ENCODE assay signal across 7 cellular contexts in genomic region chr22:36913431-36914382, GRCh38. TPM values are rescaled to one million over a fixed set of nuclear protein-coding genes. Genes with fewer than 3 reads are reported as not detected.
DNase-seq lines count a peak whose midpoint lies in the region; ATAC-seq lines count a peak whose summit lies in the region.

Gene CSF2RB (plus strand): TSS chr22:36913628. CDS start chr22:36922208, 8,580 bp downstream.

- peaks cover 45% of the 10 kb centered on the region for H3K36me3 Mint-ChIP-seq in stimulated activated memory B cell treated with anti-CD40 and anti-IgM and Interleukin-4, amounts not matched to agents 10 μg/mL and 1 μg/mL and 100 μg/mL, for 72 hours

- no peak within 1 kb of the TSS for H3K4me3 ChIP-seq in GM23248

- H2AFZ ChIP-seq in GM23248 = peak within 1 kb of the TSS; percentile 58

- H4K20me1 ChIP-seq in GM23248 (ENCODE audit: insufficient read depth) = no peaks in the 10 kb centered on the region

- H3K9me3 Mint-ChIP-seq in stimulated activated memory B cell treated with anti-CD40 and anti-IgM and Interleukin-4, amounts not matched to agents 10 μg/mL and 1 μg/mL and 100 μg/mL, for 72 hours = no peaks in the 10 kb centered on the region

- DNase-seq in GM23248 = no peak
- DNase-seq in SIG-M5 treated with dmso at 0.1 percent for 504 hours (lab: John Stamatoyannopoulos, UW; ENCODE audit: unreplicated experiment) = peak; percentile 88
- DNase-seq in left ventricle myocardium superior = peak; percentile 64
- no peak for DNase-seq in stimulated activated CD4-positive, alpha-beta T cell treated with anti-CD3 and anti-CD28 coated beads, Interleukin-1b, Interleukin-23, amount 100 ng/mL, for 48 hours
- no peak for DNase-seq in NCI-H345 (lab: John Stamatoyannopoulos, UW)

- H3K36me3 ChIP-seq in GM23248 (ENCODE audit: low read depth) = no peaks in the 10 kb centered on the region

- H3K4me1 ChIP-seq in GM23248 (ENCODE audit: insufficient read depth) = peaks cover 10% of the 10 kb centered on the region

- no peaks in the 10 kb centered on the region for H3F3A ChIP-seq in GM23248 (ENCODE audit: insufficient read depth)

- no peak within 1 kb of the TSS for H3K9ac ChIP-seq in GM23248

- no peaks in the 10 kb centered on the region for H3K79me2 ChIP-seq in GM23248 (ENCODE audit: insufficient read depth)

- no peak within 1 kb of the TSS for H3K27ac ChIP-seq in GM23248

- H3K4me1 Mint-ChIP-seq in stimulated activated memory B cell treated with anti-CD40 and anti-IgM and Interleukin-4, amounts not matched to agents 10 μg/mL and 1 μg/mL and 100 μg/mL, for 72 hours = peaks cover 57% of the 10 kb centered on the region

- no peaks in the 10 kb centered on the region for H3K9me3 ChIP-seq in GM23248 (ENCODE audit: low read depth)

- H3K27ac Mint-ChIP-seq in stimulated activated memory B cell treated with anti-CD40 and anti-IgM and Interleukin-4, amounts not matched to agents 10 μg/mL and 1 μg/mL and 100 μg/mL, for 72 hours = peak within 1 kb of the TSS; percentile 87

- no peaks in the 10 kb centered on the region for H3K9me2 ChIP-seq in GM23248 (ENCODE audit: insufficient read depth)

- intact Hi-C loops in left ventricle myocardium superior (cut with micrococcal nuclease) = no loop called here

- in situ Hi-C loops in GM23248 (cut with MboI) = no loop called here

- H3K27me3 ChIP-seq in GM23248 (replicated peaks; ENCODE audit: insufficient read depth) = peaks cover 34% of the 10 kb centered on the region

- H3K4me3 Mint-ChIP-seq in stimulated activated memory B cell treated with anti-CD40 and anti-IgM and Interleukin-4, amounts not matched to agents 10 μg/mL and 1 μg/mL and 100 μg/mL, for 72 hours = peak within 1 kb of the TSS; percentile 94

- no peaks in the 10 kb centered on the region for H3K27me3 Mint-ChIP-seq in stimulated activated memory B cell treated with anti-CD40 and anti-IgM and Interleukin-4, amounts not matched to agents 10 μg/mL and 1 μg/mL and 100 μg/mL, for 72 hours

- ATAC-seq in left ventricle myocardium superior (peak; percentile 84), HG03521 (IDR thresholded peaks at IDR 0.05; ENCODE audit: unreplicated experiment) (no peak)
- ATAC-seq in stimulated activated memory B cell treated with anti-CD40 and anti-IgM and Interleukin-4, amounts not matched to agents 10 μg/mL and 1 μg/mL and 100 μg/mL, for 72 hours = peak; percentile 93

- no peak within 1 kb of the TSS for H3K4me2 ChIP-seq in GM23248 (ENCODE audit: unreplicated experiment)

- 37 to 40% methylated on average over 17 to 18 of the region's 18 CpGs for WGBS in GM23248 (ENCODE audit: low coverage in 1 of 2, low lambda C conversion rate in 2 of 2, missing lambda C conversion rate in 2 of 2), 2 experiments

RNA-seq across cellular contexts. Expression of gene CSF2RB, which starts in this region (rescaled TPM):
- total RNA-seq in GM23248 (2014; rRNA removed; shearing (Covaris generic)) = 4.1 and 4.4 TPM in 2 replicates
- polyA plus RNA-seq in GM23248 (2016; fragmentation: Nextera tagmentation; extraction: Ambion mirVana) = 2.3 and 2.6 TPM in 2 replicates
- total RNA-seq in left ventricle myocardium superior = 3.2 TPM

Comparison
In these comparisons a context has a peak if more than half of its experiments do, and no peak if none do; other contexts are left out.
1. DNase-seq: peak in SIG-M5 treated with dmso at 0.1 percent for 504 hours (single experiment) and left ventricle myocardium superior (single experiment); none in GM23248 (single experiment), stimulated activated CD4-positive, alpha-beta T cell treated with anti-CD3 and anti-CD28 coated beads, Interleukin-1b, Interleukin-23, amount 100 ng/mL, for 48 hours (single experiment) and NCI-H345 (single experiment).